Comparison of ENCODE assay signal across 8 cellular contexts in the genomic region with DNA sequence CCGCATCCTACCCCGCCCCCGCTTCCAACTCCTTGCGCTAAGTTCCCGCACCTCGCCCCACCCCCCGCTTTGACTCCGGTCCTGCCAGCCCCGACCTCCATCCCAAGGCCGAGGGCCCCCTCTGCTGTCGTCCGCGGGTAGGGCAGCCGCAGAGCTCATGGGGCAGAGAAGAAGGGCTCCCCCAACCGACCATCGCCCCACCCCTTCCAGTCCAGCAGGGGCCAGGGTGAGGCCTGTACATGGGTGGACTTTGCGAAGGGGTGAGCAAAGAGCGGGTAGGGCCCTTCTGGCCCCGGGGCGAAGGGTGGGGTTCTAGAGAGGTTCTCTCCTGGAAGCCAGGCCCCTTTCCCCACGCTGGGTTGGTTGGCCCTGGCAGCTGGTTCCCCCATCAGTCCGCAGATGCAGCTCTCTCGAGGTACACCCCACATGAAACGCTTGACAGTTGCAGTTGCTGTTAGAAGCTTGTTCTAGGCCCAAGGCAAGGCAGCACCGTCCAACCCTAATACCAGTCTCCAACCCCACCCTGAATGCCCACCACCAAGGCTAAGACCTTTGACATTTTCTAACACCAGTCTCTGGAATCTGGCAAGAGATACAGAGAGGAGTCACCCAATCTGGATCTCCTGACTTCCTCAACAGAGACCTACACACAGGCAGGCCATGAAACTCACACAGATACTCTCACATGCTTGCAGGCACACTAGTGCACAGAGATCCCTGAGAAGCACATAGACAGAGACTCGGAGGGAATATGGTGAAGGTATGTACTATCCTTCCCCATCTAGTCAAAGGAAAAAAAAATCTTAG. TPM values are rescaled to one million over a fixed set of nuclear protein-coding genes. Genes with fewer than 3 reads are reported as not detected.
DNase-seq lines count a peak whose midpoint lies in the region; ATAC-seq and TF ChIP-seq lines count a peak whose summit lies in the region.

No MANE protein-coding gene starts in this region.

- intact Hi-C loops in vagina (cut with DNase I): loop anchor here (2.0 to 10.0 kb wide), 3 partner anchors 72 to 275 kb away; no protein-coding TSS in a partner anchor

- H3K27me3 ChIP-seq in vagina: no peaks in the 10 kb centered on the region

- in situ Hi-C loops in astrocyte of the cerebellum (cut with HindIII; ENCODE audit: low sequenced_read_pairs): loop anchor here (25.0 kb wide), 1 partner anchor 173 kb away; no protein-coding TSS in a partner anchor

- DNase-seq in EL: peak; percentile 90
- peak; percentile 57 for DNase-seq in NCI-H1694 treated with DMSO at 0.1 percent for 48 hours (lab: John Stamatoyannopoulos, UW)
- peak; percentile 97 for DNase-seq in T-helper 9 cell
- DNase-seq in astrocyte of the cerebellum (ENCODE audit: low read depth): peak; percentile 64
- DNase-seq in hippocampal formation (lab: John Stamatoyannopoulos, UW): peak; percentile 86 to 96
- DNase-seq in renal cortical epithelial cell (ENCODE audit: low read depth): peak; percentile 60
- DNase-seq in vagina (ENCODE audit: extremely low spot score in 2 of 2): no peak

- peaks cover 19% of the 10 kb centered on the region for H3K4me1 ChIP-seq in vagina

- H3K27ac ChIP-seq in vagina: peak overlapping the region; percentile 91

- H3K9me3 ChIP-seq in vagina: no peaks in the 10 kb centered on the region

- H3K4me3 ChIP-seq in astrocyte of the cerebellum (ENCODE audit: low read depth, low read length) (peak overlapping the region; percentile 61), vagina (peak overlapping the region; percentile 64 to 74)

- no peak for TF ChIP-seq POLR2A in vagina (IDR thresholded peaks at IDR 0.05)

- TF ChIP-seq CTCF in astrocyte of the cerebellum (IDR thresholded peaks at IDR 0.05; ENCODE audit: low read depth, low read length, missing control alignments) (peak; percentile 91), vagina (IDR thresholded peaks at IDR 0.05) (peak; percentile 73 to 93 (median 88))

- no peaks in the 10 kb centered on the region for H3K36me3 ChIP-seq in vagina

- peak; percentile 67 for ATAC-seq in HG02759 (IDR thresholded peaks at IDR 0.05; ENCODE audit: unreplicated experiment)

RNA-seq across cellular contexts. Expression of a gene that starts 25.3 kb away (rescaled TPM):
- total RNA-seq in renal cortical epithelial cell: 0.69 and 8.0 TPM in 2 replicates
- 3.9 TPM for total RNA-seq in vagina

RNA-seq across cellular contexts. Expression of a gene that starts 26.4 kb away (rescaled TPM):
- total RNA-seq in renal cortical epithelial cell: 5.0 and 8.0 TPM in 2 replicates
- 4.2 TPM for total RNA-seq in vagina

Comparison
In these comparisons a context has a peak if more than half of its experiments do, and no peak if none do; other contexts are left out.
1. DNase-seq: peak in EL (single experiment), NCI-H1694 treated with DMSO at 0.1 percent for 48 hours (single experiment), T-helper 9 cell (single experiment), astrocyte of the cerebellum (single experiment), hippocampal formation (2 of 2) and renal cortical epithelial cell (single experiment); none in vagina (0 of 2).